Comparison of ENCODE assay signal across 21 cellular contexts in the genomic region with DNA sequence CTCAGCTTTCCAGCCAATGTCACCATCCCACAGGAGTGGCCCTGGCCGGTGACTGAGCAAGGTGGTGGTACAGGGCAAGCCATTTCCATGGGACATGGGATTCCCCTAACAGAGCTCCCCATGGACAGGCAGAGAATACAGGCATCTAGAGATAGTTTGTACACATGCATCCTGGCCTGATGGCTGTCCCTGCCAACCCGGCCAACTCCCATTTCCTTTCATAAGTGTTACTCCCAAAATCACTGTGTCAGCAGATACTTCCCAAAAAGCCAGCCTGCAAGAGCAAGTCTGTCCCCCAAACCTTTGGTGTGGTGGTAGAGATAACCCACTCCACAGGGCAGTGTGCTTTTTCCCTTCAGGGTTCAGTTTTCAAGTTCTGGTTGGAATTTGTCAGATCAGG. TPM values are rescaled to one million over a fixed set of nuclear protein-coding genes. Genes with fewer than 3 reads are reported as not detected.
A peak's percentile ranks its signal among the peaks of the same experiment; 100 is the strongest.
DNase-seq lines count a peak whose midpoint lies in the region; ATAC-seq and TF ChIP-seq lines count a peak whose summit lies in the region.
"Had no signal": no experiment of that assay in that cellular context is flagged by ENCODE, and none has a peak within 500 bp of the region (broad histone marks: within the 10 kb centered on the region; RNA-seq: fewer than 3 reads in every experiment).

No MANE protein-coding gene starts in this region.

- no peaks in the 10 kb centered on the region for H3K27me3 ChIP-seq in CD8-positive, alpha-beta memory T cell (ENCODE audit: insufficient read depth, low read length, poor library complexity, severe bottlenecking)
- H3K27me3 ChIP-seq in mesenchymal stem cell (ENCODE audit: control insufficient read depth in 1 of 2, insufficient read depth in 1 of 2, low read length in 2 of 2) (peaks cover 3 to 17% of the 10 kb centered on the region in 2 experiments), upper lobe of right lung (no peaks in the 10 kb centered on the region)
- H3K27me3 ChIP-seq: MG63 had no signal

- H3K4me2 ChIP-seq in mesenchymal stem cell (ENCODE audit: low read length, poor library complexity, severe bottlenecking), result no peak overlapping the region

- no peak for ATAC-seq in central memory CD8-positive, alpha-beta T cell (replicated peaks; ENCODE audit: extremely low read depth, poor library complexity, severe bottlenecking)
- ATAC-seq in upper lobe of right lung, result no peak
- no peak for ATAC-seq in HG03442 (IDR thresholded peaks at IDR 0.05; ENCODE audit: unreplicated experiment)
- ATAC-seq in HG02571 (IDR thresholded peaks at IDR 0.05; ENCODE audit: unreplicated experiment), result no peak

- POLR2A ChIA-PET in CD8-positive, alpha-beta memory T cell (lab: Charles Lee), result no interaction called here

- intact Hi-C loops in upper lobe of right lung (cut with DNase I), result no loop called here

- peaks cover 6 to 14% (median 9%) of the 10 kb centered on the region in 3 donors for H3K4me1 Mint-ChIP-seq in CD8-positive, alpha-beta memory T cell
- peaks cover 6% of the 10 kb centered on the region for H3K4me1 Mint-ChIP-seq in central memory CD8-positive, alpha-beta T cell
- H3K4me1 Mint-ChIP-seq in activated T-cell treated with anti-CD3 and anti-CD28 coated beads, Interleukin-2, amount 50 U/mL, for 24 hours (ENCODE audit: low read depth), result peaks cover 7% of the 10 kb centered on the region

- no peak overlapping the region for H2BK15ac ChIP-seq in mesenchymal stem cell (ENCODE audit: low read depth, poor library complexity, severe bottlenecking)

- no peaks in the 10 kb centered on the region for H3K9me3 Mint-ChIP-seq in CD8-positive, alpha-beta memory T cell
- no peaks in the 10 kb centered on the region for H3K9me3 Mint-ChIP-seq in central memory CD8-positive, alpha-beta T cell
- no peaks in the 10 kb centered on the region for H3K9me3 Mint-ChIP-seq in activated T-cell treated with anti-CD3 and anti-CD28 coated beads, Interleukin-2, amount 50 U/mL, for 24 hours

- no peak overlapping the region for H3K4me3 ChIP-seq in CD8-positive, alpha-beta memory T cell (ENCODE audit: low read length)
- H3K4me3 ChIP-seq in mesenchymal stem cell (ENCODE audit: insufficient read depth in 1 of 2, low read depth in 1 of 2, low read length in 2 of 2), result no peak overlapping the region
- no peak overlapping the region for H3K4me3 ChIP-seq in upper lobe of right lung
- H3K4me3 ChIP-seq: MG63, SK-N-MC had no signal

- DNase-seq in CD8-positive, alpha-beta memory T cell, result no peak
- DNase-seq in central memory CD8-positive, alpha-beta T cell (ENCODE audit: low spot score in 2 of 2), result no peak
- DNase-seq in mesenchymal stem cell (no peak), upper lobe of right lung (peak; percentile 48)
- no peak for DNase-seq in activated T-cell treated with anti-CD3 and anti-CD28 coated beads, Interleukin-2, amount 50 U/mL, for 24 hours
- DNase-seq: C1 segment of cervical spinal cord, Calu3, H7, KBM-7, MG63, NCI-H1105 treated with DMSO at 0.1 percent for 48 hours, NCI-H146, NCI-H1930, NCI-H2107, NCI-H524 treated with DMSO at 0.1 percent for 48 hours, NCI-H774, SIG-M5 had no signal

- peak overlapping the region in 7 of 8 donors; percentile 9 to 68 (median 21) for H3K27ac Mint-ChIP-seq in CD8-positive, alpha-beta memory T cell
- peak overlapping the region; percentile 83 for H3K27ac Mint-ChIP-seq in central memory CD8-positive, alpha-beta T cell (ENCODE audit: low read depth)
- H3K27ac Mint-ChIP-seq in activated T-cell treated with anti-CD3 and anti-CD28 coated beads, Interleukin-2, amount 50 U/mL, for 24 hours, result no peak overlapping the region

- peak overlapping the region in 1 of 2 experiments; percentile 24 for H3K18ac ChIP-seq in mesenchymal stem cell (ENCODE audit: low read depth in 1 of 2, low read length in 2 of 2)

- peaks cover 0 to 4% of the 10 kb centered on the region in 2 donors for H3K27me3 Mint-ChIP-seq in CD8-positive, alpha-beta memory T cell
- no peaks in the 10 kb centered on the region for H3K27me3 Mint-ChIP-seq in central memory CD8-positive, alpha-beta T cell
- peaks cover 6% of the 10 kb centered on the region for H3K27me3 Mint-ChIP-seq in activated T-cell treated with anti-CD3 and anti-CD28 coated beads, Interleukin-2, amount 50 U/mL, for 24 hours

- H3K4ac ChIP-seq in mesenchymal stem cell (ENCODE audit: low read depth in 1 of 2, low read length in 2 of 2), result no peak overlapping the region

- peak overlapping the region in 1 of 7 donors; percentile 32 for H3K4me3 Mint-ChIP-seq in CD8-positive, alpha-beta memory T cell
- no peak overlapping the region for H3K4me3 Mint-ChIP-seq in central memory CD8-positive, alpha-beta T cell
- H3K4me3 Mint-ChIP-seq in activated T-cell treated with anti-CD3 and anti-CD28 coated beads, Interleukin-2, amount 50 U/mL, for 24 hours, result no peak overlapping the region

- TF ChIP-seq CTCF in upper lobe of right lung (IDR thresholded peaks at IDR 0.05), result no peak

- no peaks in the 10 kb centered on the region for H3K9me3 ChIP-seq in CD8-positive, alpha-beta memory T cell (ENCODE audit: low read length)
- H3K9me3 ChIP-seq in mesenchymal stem cell (ENCODE audit: control insufficient read depth, low read length) (no peaks in the 10 kb centered on the region), upper lobe of right lung (no peaks in the 10 kb centered on the region)
- H3K9me3 ChIP-seq: MG63 had no signal

- H4K91ac ChIP-seq in mesenchymal stem cell (ENCODE audit: low read length), result no peak overlapping the region

- no peaks in the 10 kb centered on the region for H3K36me3 Mint-ChIP-seq in CD8-positive, alpha-beta memory T cell
- H3K36me3 Mint-ChIP-seq in central memory CD8-positive, alpha-beta T cell (ENCODE audit: insufficient read depth), result peaks cover 5% of the 10 kb centered on the region
- no peaks in the 10 kb centered on the region for H3K36me3 Mint-ChIP-seq in activated T-cell treated with anti-CD3 and anti-CD28 coated beads, Interleukin-2, amount 50 U/mL, for 24 hours (ENCODE audit: low read depth)

- WGBS in mesenchymal stem cell, result 93% methylated on average over 1 of the region's 2 CpGs

- H2AFZ ChIP-seq in mesenchymal stem cell (ENCODE audit: low read depth, low read length), result peak overlapping the region; percentile 63

- no peak overlapping the region for H2BK120ac ChIP-seq in mesenchymal stem cell (ENCODE audit: low read depth, low read length)

- H2AK5ac ChIP-seq in mesenchymal stem cell (ENCODE audit: low read length, severe bottlenecking), result no peak overlapping the region

- no peak overlapping the region for H2BK5ac ChIP-seq in mesenchymal stem cell (ENCODE audit: low read depth, low read length, poor library complexity, severe bottlenecking)

- no peaks in the 10 kb centered on the region for H3K36me3 ChIP-seq in CD8-positive, alpha-beta memory T cell (ENCODE audit: insufficient read depth, low read length)
- H3K36me3 ChIP-seq in mesenchymal stem cell (ENCODE audit: control insufficient read depth in 1 of 2, insufficient read depth in 2 of 2, low read depth in 1 of 2, low read length in 2 of 2) (no peaks in the 10 kb centered on the region), upper lobe of right lung (no peaks in the 10 kb centered on the region)
- H3K36me3 ChIP-seq: MG63 had no signal

- no peak overlapping the region for H3K23ac ChIP-seq in mesenchymal stem cell (ENCODE audit: low read length in 2 of 2)

- H3K14ac ChIP-seq in mesenchymal stem cell (ENCODE audit: low read length in 2 of 2), result peak overlapping the region in 1 of 2 experiments; percentile 3

- no peaks in the 10 kb centered on the region for H3K79me1 ChIP-seq in mesenchymal stem cell (replicated peaks; ENCODE audit: low read length, poor library complexity, severe bottlenecking)

- CTCF ChIA-PET in CD8-positive, alpha-beta memory T cell (lab: Charles Lee), result no interaction called here

- H3K9ac ChIP-seq in mesenchymal stem cell (ENCODE audit: low read length), result no peak overlapping the region

- H4K8ac ChIP-seq in mesenchymal stem cell (ENCODE audit: low read length), result no peak overlapping the region

- no peak overlapping the region for H3K27ac ChIP-seq in CD8-positive, alpha-beta memory T cell (ENCODE audit: low read depth, low read length)
- H3K27ac ChIP-seq in mesenchymal stem cell (ENCODE audit: low read length, poor library complexity, severe bottlenecking) (no peak overlapping the region), upper lobe of right lung (no peak overlapping the region)
- H3K27ac ChIP-seq: HL-60, SK-N-MC had no signal

- H2BK12ac ChIP-seq in mesenchymal stem cell (ENCODE audit: low read length in 2 of 2), result no peak overlapping the region

- no peaks in the 10 kb centered on the region for H3K4me1 ChIP-seq in CD8-positive, alpha-beta memory T cell (ENCODE audit: insufficient read depth, low read length)
- no peaks in the 10 kb centered on the region for H3K4me1 ChIP-seq in mesenchymal stem cell (ENCODE audit: control insufficient read depth, insufficient read depth, low read depth, low read length)
- no peaks in the 10 kb centered on the region for H3K4me1 ChIP-seq in upper lobe of right lung

RNA-seq across cellular contexts. Expression of a gene that starts 32.4 kb away (rescaled TPM):
- total RNA-seq in CD8-positive, alpha-beta memory T cell, result under 1 TPM; 0.15 to 0.20 TPM
- polyA plus RNA-seq in CD8-positive, alpha-beta memory T cell, result 0.29 TPM
- not detected for polyA plus RNA-seq in mesenchymal stem cell (2013, experiment 1 of 2)
- polyA plus RNA-seq in mesenchymal stem cell (2013, experiment 2 of 2), result not detected
- 13.4 TPM for total RNA-seq in upper lobe of right lung
- total RNA-seq: Calu3 had no signal

Comparison
In these comparisons a context has a peak if more than half of its experiments do, and no peak if none do; other contexts are left out.
1. RNA of a gene that starts 32.4 kb away (total RNA-seq): 13.4 TPM in upper lobe of right lung (single experiment); 0.15 to 0.20 TPM in CD8-positive, alpha-beta memory T cell; every median in the first group is over 10 times any median in the second.